ENCODE assay signal across 35 cellular contexts in the genomic region with DNA sequence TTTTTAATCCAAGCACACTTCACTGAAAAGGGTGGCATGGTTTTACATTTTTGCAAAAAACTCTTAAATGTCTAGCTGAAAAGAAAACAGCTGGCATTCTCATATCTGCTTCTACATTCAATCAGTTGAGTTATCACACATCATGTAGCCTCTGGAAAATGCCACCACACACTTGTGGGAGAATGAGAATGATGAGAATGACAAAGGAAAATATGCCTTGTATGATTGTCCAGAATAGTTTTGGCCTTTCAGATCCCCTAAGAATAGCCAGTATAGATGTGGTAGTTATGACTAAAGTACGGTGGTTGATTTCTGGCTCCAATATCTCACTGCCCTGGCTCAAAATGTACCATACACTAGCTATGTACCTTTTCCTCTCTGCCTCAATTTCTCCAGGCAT.
"Had no signal": no experiment of that assay in that cellular context is flagged by ENCODE, and none has a peak within 500 bp of the region (broad histone marks: within the 10 kb centered on the region; RNA-seq: fewer than 3 reads in every experiment).

No MANE protein-coding gene starts in this region.

- H3K36me3 Mint-ChIP-seq: activated CD4-positive, alpha-beta memory T cell treated with anti-CD3 and anti-CD28 coated beads for 36 hours; activated naive CD4-positive, alpha-beta T cell treated with anti-CD3 and anti-CD28 coated beads, Interleukin-2, amount 50 U/mL, for 72 hours; activated naive CD8-positive, alpha-beta T cell treated with anti-CD3 and anti-CD28 coated beads for 36 hours had no signal

- H3K4me3 ChIP-seq: adrenal gland, body of pancreas, breast epithelium had no signal

- H3K27ac Mint-ChIP-seq: activated B cell treated with CpG ODN at 0.5 μM for 24 hours; activated CD4-positive, alpha-beta memory T cell treated with anti-CD3 and anti-CD28 coated beads for 36 hours; activated CD4-positive, alpha-beta T cell treated with anti-CD3 and anti-CD28 coated beads, Interleukin-2, amount 10 ng/mL, durations not matched to agents 24 days and 14 days; activated CD8-positive, alpha-beta T cell treated with anti-CD3 and anti-CD28 coated beads for 36 hours; activated naive CD4-positive, alpha-beta T cell treated with anti-CD3 and anti-CD28 coated beads for 36 hours; activated naive CD4-positive, alpha-beta T cell treated with anti-CD3 and anti-CD28 coated beads, Interleukin-2, amount 50 U/mL, for 72 hours; activated naive CD8-positive, alpha-beta T cell treated with anti-CD3 and anti-CD28 coated beads for 36 hours; activated T-cell treated with anti-CD3 and anti-CD28 coated beads, Interleukin-2, amount 50 U/mL, for 72 hours; activated T-helper 1 cell treated with anti-CD3 and anti-CD28 coated beads, Interleukin-12 subunit alpha, Interleukin-12 subunit beta, Interleukin-2, Interleukin-4 antibody, amounts not matched to agents 30 ng/mL and 10 ng/mL and 1 ng/mL, durations not matched to agents 14 hours and 24 hours and 36 hours; activated T-helper 17 cell treated with anti-CD3 and anti-CD28 coated beads, Interleukin-2, amount 50 U/mL, for 72 hours; T-helper 1 cell treated with Interleukin-12 subunit alpha and Interleukin-12 subunit beta and Interleukin-4 antibody, amounts not matched to agents 30 μg/mL and 1 μg/mL, for 36 hours; T-helper 2 cell treated with Interferon-gamma antibody and Interleukin-4, amounts not matched to agents 5 μg/mL and 100 μg/mL, for 36 hours had no signal

- DNase-seq: activated B cell treated with CpG ODN at 0.5 μM for 24 hours; activated CD4-positive, alpha-beta memory T cell treated with anti-CD3 and anti-CD28 coated beads for 36 hours; activated CD4-positive, alpha-beta T cell treated with anti-CD3 and anti-CD28 coated beads for 4 hours; activated CD4-positive, alpha-beta T cell treated with anti-CD3 and anti-CD28 coated beads, Interleukin-2, amount 10 ng/mL, durations not matched to agents 24 days and 14 days; activated CD4-positive, alpha-beta T cell treated with anti-CD3 and anti-CD28 coated beads, Interleukin-2, amount 50 U/mL, for 1 hour; activated CD4-positive, alpha-beta T cell treated with anti-CD3 and anti-CD28 coated beads, Interleukin-2, amount 50 U/mL, for 4 hours; activated CD4-positive, CD25-positive, alpha-beta regulatory T cell treated with anti-CD3 and anti-CD28 coated beads, Interleukin-2, amount 50 U/mL, for 72 hours; activated CD8-positive, alpha-beta memory T cell treated with anti-CD3 and anti-CD28 coated beads, Interleukin-2, amount 50 U/mL, for 4 hours; activated CD8-positive, alpha-beta T cell treated with anti-CD3 and anti-CD28 coated beads for 36 hours; activated effector memory CD4-positive, alpha-beta T cell treated with anti-CD3 and anti-CD28 coated beads, Interleukin-2, amount 50 U/mL, for 16 hours; activated gamma-delta T cell treated with Interleukin-2 at 50 U/mL for 16 hours; activated naive CD4-positive, alpha-beta T cell; activated naive CD4-positive, alpha-beta T cell treated with anti-CD3 and anti-CD28 coated beads for 36 hours; activated naive CD4-positive, alpha-beta T cell treated with anti-CD3 and anti-CD28 coated beads, Interleukin-2, amount 50 U/mL, for 16 hours; activated naive CD8-positive, alpha-beta T cell treated with anti-CD3 and anti-CD28 coated beads for 36 hours; activated T-cell treated with anti-CD3 and anti-CD28 coated beads for 4 hours; activated T-cell treated with anti-CD3 and anti-CD28 coated beads, Interleukin-2, amount 50 U/mL, for 1 hour; activated T-cell treated with anti-CD3 and anti-CD28 coated beads, Interleukin-2, amount 50 U/mL, for 4 hours; activated T-cell treated with anti-CD3 and anti-CD28 coated beads, Interleukin-2, amount 50 U/mL, for 72 hours; adrenal gland; amniotic stem cell; aorta; body of pancreas; brain microvascular endothelial cell; central memory CD4-positive, alpha-beta T cell; T-helper 1 cell; T-helper 2 cell; T-helper 9 cell had no signal

- H3K4me3 Mint-ChIP-seq: activated B cell treated with CpG ODN at 0.5 μM for 24 hours; activated CD4-positive, alpha-beta memory T cell treated with anti-CD3 and anti-CD28 coated beads for 36 hours; activated CD4-positive, alpha-beta T cell treated with anti-CD3 and anti-CD28 coated beads, Interleukin-2, amount 10 ng/mL, durations not matched to agents 24 days and 14 days; activated CD8-positive, alpha-beta T cell treated with anti-CD3 and anti-CD28 coated beads for 36 hours; activated naive CD4-positive, alpha-beta T cell treated with anti-CD3 and anti-CD28 coated beads for 36 hours; activated naive CD8-positive, alpha-beta T cell treated with anti-CD3 and anti-CD28 coated beads for 36 hours; activated T-cell treated with anti-CD3 and anti-CD28 coated beads, Interleukin-2, amount 50 U/mL, for 4 hours; activated T-cell treated with anti-CD3 and anti-CD28 coated beads, Interleukin-2, amount 50 U/mL, for 72 hours; activated T-helper 1 cell treated with anti-CD3 and anti-CD28 coated beads, Interleukin-12 subunit alpha, Interleukin-12 subunit beta, Interleukin-2, Interleukin-4 antibody, amounts not matched to agents 30 ng/mL and 10 ng/mL and 1 ng/mL, durations not matched to agents 14 hours and 24 hours and 36 hours; activated T-helper 17 cell treated with anti-CD3 and anti-CD28 coated beads, Interleukin-2, amount 50 U/mL, for 72 hours; T-helper 1 cell treated with Interleukin-12 subunit alpha and Interleukin-12 subunit beta and Interleukin-4 antibody, amounts not matched to agents 30 μg/mL and 1 μg/mL, for 36 hours; T-helper 2 cell treated with Interferon-gamma antibody and Interleukin-4, amounts not matched to agents 5 μg/mL and 100 μg/mL, for 36 hours had no signal

- H3K27me3 ChIP-seq: adrenal gland, body of pancreas, brain microvascular endothelial cell, breast epithelium had no signal

- H3K9me3 Mint-ChIP-seq: activated B cell treated with CpG ODN at 0.5 μM for 24 hours; activated CD4-positive, alpha-beta memory T cell treated with anti-CD3 and anti-CD28 coated beads for 36 hours; activated CD4-positive, alpha-beta T cell treated with anti-CD3 and anti-CD28 coated beads, Interleukin-2, amount 10 ng/mL, durations not matched to agents 24 days and 14 days; activated CD8-positive, alpha-beta T cell treated with anti-CD3 and anti-CD28 coated beads for 36 hours; activated naive CD4-positive, alpha-beta T cell treated with anti-CD3 and anti-CD28 coated beads for 36 hours; activated naive CD4-positive, alpha-beta T cell treated with anti-CD3 and anti-CD28 coated beads, Interleukin-2, amount 50 U/mL, for 72 hours; activated naive CD8-positive, alpha-beta T cell treated with anti-CD3 and anti-CD28 coated beads for 36 hours; activated T-cell treated with anti-CD3 and anti-CD28 coated beads, Interleukin-2, amount 50 U/mL, for 4 hours; activated T-cell treated with anti-CD3 and anti-CD28 coated beads, Interleukin-2, amount 50 U/mL, for 72 hours; activated T-helper 1 cell treated with anti-CD3 and anti-CD28 coated beads, Interleukin-12 subunit alpha, Interleukin-12 subunit beta, Interleukin-2, Interleukin-4 antibody, amounts not matched to agents 30 ng/mL and 10 ng/mL and 1 ng/mL, durations not matched to agents 14 hours and 24 hours and 36 hours; activated T-helper 17 cell treated with anti-CD3 and anti-CD28 coated beads, Interleukin-2, amount 50 U/mL, for 72 hours; T-helper 1 cell treated with Interleukin-12 subunit alpha and Interleukin-12 subunit beta and Interleukin-4 antibody, amounts not matched to agents 30 μg/mL and 1 μg/mL, for 36 hours; T-helper 2 cell treated with Interferon-gamma antibody and Interleukin-4, amounts not matched to agents 5 μg/mL and 100 μg/mL, for 36 hours had no signal

- H3K4me1 Mint-ChIP-seq: activated B cell treated with CpG ODN at 0.5 μM for 24 hours; activated CD4-positive, alpha-beta T cell treated with anti-CD3 and anti-CD28 coated beads, Interleukin-2, amount 10 ng/mL, durations not matched to agents 24 days and 14 days; activated T-helper 17 cell treated with anti-CD3 and anti-CD28 coated beads, Interleukin-2, amount 50 U/mL, for 72 hours had no signal

- H3K9me3 ChIP-seq: adrenal gland, body of pancreas, breast epithelium had no signal

- H3K27ac ChIP-seq: adrenal gland, body of pancreas, brain microvascular endothelial cell, breast epithelium, VCaP had no signal

- H3K4me1 ChIP-seq: adrenal gland, breast epithelium had no signal

- H3K36me3 ChIP-seq: adrenal gland, brain microvascular endothelial cell, breast epithelium had no signal
